ENCODE assay signal across 26 cellular contexts in the genomic region with DNA sequence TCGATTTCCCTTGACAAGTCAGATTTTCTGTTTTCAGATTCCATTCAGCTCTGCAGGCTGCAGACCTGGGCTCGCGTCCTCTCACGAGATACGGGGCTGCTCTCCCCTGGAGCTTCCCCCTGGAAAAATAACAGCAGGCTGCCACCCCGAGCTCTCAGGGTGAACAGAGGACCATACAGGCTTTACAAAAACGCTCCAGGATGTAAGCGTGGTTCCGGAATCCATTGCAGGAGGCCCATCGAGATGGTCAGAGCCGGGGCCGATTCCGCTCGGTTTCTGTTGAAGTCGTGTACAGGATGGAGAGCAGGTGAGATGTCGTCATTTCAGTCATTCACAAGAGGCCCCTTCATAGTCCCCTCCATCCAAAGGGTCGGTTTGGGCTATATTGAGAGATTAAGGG.
"Had no signal": no experiment of that assay in that cellular context is flagged by ENCODE, and none has a peak within 500 bp of the region (broad histone marks: within the 10 kb centered on the region; RNA-seq: fewer than 3 reads in every experiment).

No MANE protein-coding gene starts in this region.

- H3K27me3 ChIP-seq: testis, thyroid gland, tibial nerve, transverse colon, upper lobe of left lung, uterus, vagina had no signal

- H3K4me3 ChIP-seq: stomach, suprapubic skin, testis, thoracic aorta, thyroid gland, tibial artery, tibial nerve, transverse colon, upper lobe of left lung, upper lobe of right lung, uterus, vagina had no signal

- H3K36me3 ChIP-seq: stomach, suprapubic skin, thoracic aorta, thyroid gland, tibial artery, tibial nerve, transverse colon, upper lobe of left lung, upper lobe of right lung, uterus, vagina had no signal

- H3K9me3 ChIP-seq: stomach, suprapubic skin, testis, thoracic aorta, thyroid gland, tibial artery, transverse colon, upper lobe of left lung, upper lobe of right lung, uterus, vagina had no signal

- DNase-seq: stimulated activated CD4-positive, alpha-beta T cell treated with anti-CD3 and anti-CD28 coated beads, Interleukin-2, amount 100 ng/mL, for 48 hours; stimulated activated CD4-positive, alpha-beta T cell treated with anti-CD3 and anti-CD28 coated beads, Interleukin-4, amount 100 ng/mL, for 1 hour; stimulated activated CD4-positive, alpha-beta T cell treated with anti-CD3 and anti-CD28 coated beads, Interleukin-4, amount 100 ng/mL, for 24 hours; stimulated activated CD4-positive, alpha-beta T cell treated with anti-CD3 and anti-CD28 coated beads, Interleukin-4, amount 100 ng/mL, for 4 hours; stimulated activated CD8-positive, alpha-beta memory T cell treated with anti-CD3 and anti-CD28 coated beads, Interleukin-4, amount 100 ng/mL, for 48 hours; stimulated activated naive B cell treated with anti-CD40 and anti-IgM and Interleukin-4, amounts not matched to agents 10 μg/mL and 1 μg/mL and 100 μg/mL, for 72 hours; stimulated activated naive CD4-positive, alpha-beta T cell; stimulated activated naive CD4-positive, alpha-beta T cell treated with Interleukin-2 at 50 U/mL for 16 hours; stimulated activated naive CD8-positive, alpha-beta T cell treated with anti-CD3 and anti-CD28 coated beads, Interleukin-15, amount 100 ng/mL, for 72 hours; stimulated activated naive CD8-positive, alpha-beta T cell treated with anti-CD3 and anti-CD28 coated beads, Interleukin-15, Interleukin-2, amounts not matched to agents 100 U/mL and 50 U/mL, for 24 hours; stomach; substantia nigra; testis; thyroid gland; transverse colon; trophoblast cell; upper lobe of right lung; uterus had no signal

- H3K4me1 ChIP-seq: stomach, suprapubic skin, thyroid gland, tibial artery, tibial nerve, transverse colon, upper lobe of left lung, upper lobe of right lung, uterus, vagina had no signal

- ATAC-seq: stimulated activated effector memory CD8-positive, alpha-beta T cell treated with anti-CD3 and anti-CD28 coated beads, Interleukin-12 subunit alpha, Interleukin-12 subunit beta, amount 100 ng/mL, for 72 hours; stimulated activated memory B cell treated with anti-CD40 and anti-IgM and Interleukin-4, amounts not matched to agents 10 μg/mL and 1 μg/mL and 100 μg/mL, for 72 hours; stimulated activated naive B cell treated with anti-CD40 and anti-IgM and Interleukin-4, amounts not matched to agents 10 μg/mL and 1 μg/mL and 100 μg/mL, for 72 hours; stimulated activated naive CD8-positive, alpha-beta T cell treated with anti-CD3 and anti-CD28 coated beads, Interleukin-15, amount 100 ng/mL, for 72 hours; stimulated activated naive CD8-positive, alpha-beta T cell treated with anti-CD3 and anti-CD28 coated beads, Interleukin-15, Interleukin-2, amounts not matched to agents 100 U/mL and 50 U/mL, for 24 hours; upper lobe of right lung had no signal

- H3K27ac ChIP-seq: stomach, suprapubic skin, testis, thoracic aorta, thyroid gland, tibial artery, tibial nerve, transverse colon, upper lobe of left lung, upper lobe of right lung, uterus, vagina had no signal
